In the genomic region with DNA sequence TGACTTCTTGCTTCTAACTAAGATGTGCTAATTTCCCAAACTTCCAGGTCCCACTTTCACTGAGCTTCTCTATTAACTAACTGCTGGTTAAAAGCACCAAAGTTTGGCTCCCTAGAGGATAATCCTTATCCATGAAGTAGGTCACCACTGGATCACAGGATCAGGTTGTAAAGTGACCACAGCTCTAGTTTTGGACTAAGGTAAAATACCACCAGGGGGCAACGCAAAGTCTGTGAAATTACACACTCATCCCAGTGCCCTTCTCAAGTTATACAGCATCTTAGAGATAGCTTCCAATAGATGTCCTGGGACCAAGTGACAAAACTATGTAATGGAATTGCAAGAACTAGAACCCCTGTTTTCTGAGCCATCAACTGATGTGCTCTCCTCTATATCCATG, we compare ENCODE assay signal across 8 cellular contexts.
A peak's percentile ranks its signal among the peaks of the same experiment; 100 is the strongest.
DNase-seq lines count a peak whose midpoint lies in the region; ATAC-seq, FAIRE-seq and TF ChIP-seq lines count a peak whose summit lies in the region.

No MANE protein-coding gene starts in this region.

- H4K20me1 ChIP-seq in H9 (ENCODE audit: control insufficient read depth, insufficient read depth, insufficient read length), result no peaks in the 10 kb centered on the region

- H4K5ac ChIP-seq in H9 (ENCODE audit: insufficient read length, low read depth, low read length), result no peak overlapping the region

- no peak overlapping the region for H2AK5ac ChIP-seq in H9 (ENCODE audit: insufficient read length, low read length)

- no peak for ATAC-seq in CD4-positive, alpha-beta T cell (ENCODE audit: poor library complexity)
- no peak for ATAC-seq in activated naive CD8-positive, alpha-beta T cell treated with anti-CD3 and anti-CD28 coated beads, Interleukin-2, amount 50 U/mL, for 24 hours

- H3T11ph ChIP-seq in H9 (ENCODE audit: low read length), result no peak overlapping the region

- no peak overlapping the region for H3K4me2 ChIP-seq in H9 (ENCODE audit: insufficient read depth, insufficient read length, low read length)

- WGBS in H9 (ENCODE audit: extremely low coverage, insufficient read length, low lambda C conversion rate), result no CpG with 5 or more reads among the region's 1 CpG
- WGBS in adrenal gland, 4 donors, result 85 to 100% (median 95%) methylated on average over 1 of the region's 1 CpG

- no peak overlapping the region for H3K18ac ChIP-seq in H9 (ENCODE audit: insufficient read length, low read depth, low read length)

- POLR2A ChIA-PET in CD4-positive, alpha-beta T cell (lab: Charles Lee), result interaction anchor here (0.5 kb wide), 1 partner anchor 1464 kb away, joined by 3 read pairs; no protein-coding TSS in a partner anchor

- no peaks in the 10 kb centered on the region for H3K27me3 Mint-ChIP-seq in CD4-positive, alpha-beta T cell
- no peaks in the 10 kb centered on the region for H3K27me3 Mint-ChIP-seq in H9 (ENCODE audit: low read depth)
- H3K27me3 Mint-ChIP-seq in activated naive CD8-positive, alpha-beta T cell treated with anti-CD3 and anti-CD28 coated beads, Interleukin-2, amount 50 U/mL, for 24 hours, result no peaks in the 10 kb centered on the region

- H3K27ac ChIP-seq in CD4-positive, alpha-beta T cell (ENCODE audit: low read depth, low read length), result no peak overlapping the region
- H3K27ac ChIP-seq in H9 (ENCODE audit: insufficient read length, low read depth, low read length) (no peak overlapping the region), adrenal gland (no peak overlapping the region)

- H2BK12ac ChIP-seq in H9 (ENCODE audit: insufficient read length, low read depth, low read length), result no peak overlapping the region

- H4K91ac ChIP-seq in H9 (ENCODE audit: insufficient read length, low read depth, low read length), result no peak overlapping the region

- no peaks in the 10 kb centered on the region for H3K79me2 ChIP-seq in H9 (ENCODE audit: insufficient read depth, low read length)

- no peaks in the 10 kb centered on the region for H3K79me1 ChIP-seq in H9 (ENCODE audit: insufficient read depth, low read depth, low read length, poor library complexity, severe bottlenecking)

- no peak overlapping the region for H4K8ac ChIP-seq in H9 (replicated peaks; ENCODE audit: insufficient read length, low read depth, low read length)

- no peak overlapping the region for H3K4ac ChIP-seq in H9 (ENCODE audit: low read depth, low read length)

- peaks cover 62% of the 10 kb centered on the region for H3K36me3 Mint-ChIP-seq in CD4-positive, alpha-beta T cell (ENCODE audit: low read depth)
- peaks cover 6 to 9% (median 7%) of the 10 kb centered on the region in 3 experiments; a peak in 5 of 7 replicates for H3K36me3 Mint-ChIP-seq in H9 (ENCODE audit: insufficient read depth in 1 of 3, low read depth in 3 of 3)
- peaks cover 19% of the 10 kb centered on the region for H3K36me3 Mint-ChIP-seq in activated naive CD8-positive, alpha-beta T cell treated with anti-CD3 and anti-CD28 coated beads, Interleukin-2, amount 50 U/mL, for 24 hours (ENCODE audit: low read depth)

- no peak overlapping the region for H2BK15ac ChIP-seq in H9 (ENCODE audit: low read depth, low read length)

- H3K4me1 ChIP-seq in H9 (ENCODE audit: insufficient read depth, low read length) (no peaks in the 10 kb centered on the region), adrenal gland (replicated peaks in 1 of 2) (no peaks in the 10 kb centered on the region)

- H3K4me3 ChIP-seq in adrenal gland, result no peak overlapping the region

- TF ChIP-seq POLR2A in adrenal gland (IDR thresholded peaks at IDR 0.05) (no peak), GM12891 (IDR thresholded peaks at IDR 0.05; ENCODE audit: low read depth, low read length) (no peak)

- H2BK20ac ChIP-seq in H9 (ENCODE audit: low read depth, low read length, poor library complexity, severe bottlenecking), result no peak overlapping the region

- no peak overlapping the region for H2BK5ac ChIP-seq in H9 (ENCODE audit: insufficient read length, low read length)

- H3K56ac ChIP-seq in H9 (ENCODE audit: insufficient read length, low read depth, low read length), result no peak overlapping the region

- no peaks in the 10 kb centered on the region for H3K27me3 ChIP-seq in CD4-positive, alpha-beta T cell (ENCODE audit: control insufficient read depth, insufficient read depth, low read length)
- no peaks in the 10 kb centered on the region for H3K27me3 ChIP-seq in H9 (ENCODE audit: insufficient read depth, low read length)
- H3K27me3 ChIP-seq in adrenal gland, result no peaks in the 10 kb centered on the region

- no peak overlapping the region for H2BK120ac ChIP-seq in H9 (ENCODE audit: low read depth, low read length, poor library complexity, severe bottlenecking)

- H3K9me3 ChIP-seq in CD4-positive, alpha-beta T cell (ENCODE audit: control insufficient read depth, low read length), result no peaks in the 10 kb centered on the region
- H3K9me3 ChIP-seq in H9 (ENCODE audit: control insufficient read depth, low read depth, low read length) (no peaks in the 10 kb centered on the region), adrenal gland (replicated peaks in 1 of 3) (no peaks in the 10 kb centered on the region)

- no peak overlapping the region for H3K14ac ChIP-seq in H9 (ENCODE audit: insufficient read depth, low read length)

- no peaks in the 10 kb centered on the region for H3K23me2 ChIP-seq in H9 (ENCODE audit: insufficient read length, low read depth, low read length, poor library complexity, severe bottlenecking)

- H3K9ac ChIP-seq in H9 (ENCODE audit: extremely low read depth, insufficient read length, low read length), result no peak overlapping the region

- H3K4me3 Mint-ChIP-seq in CD4-positive, alpha-beta T cell, result no peak overlapping the region
- H3K4me3 Mint-ChIP-seq in H9, result no peak overlapping the region
- no peak overlapping the region for H3K4me3 Mint-ChIP-seq in activated naive CD8-positive, alpha-beta T cell treated with anti-CD3 and anti-CD28 coated beads, Interleukin-2, amount 50 U/mL, for 24 hours

- H3K4me1 Mint-ChIP-seq in CD4-positive, alpha-beta T cell (ENCODE audit: low read depth), result no peaks in the 10 kb centered on the region
- H3K4me1 Mint-ChIP-seq in H9, result peaks cover 3 to 9% of the 10 kb centered on the region in 2 experiments; a peak in 2 of 4 replicates
- peaks cover 15% of the 10 kb centered on the region for H3K4me1 Mint-ChIP-seq in activated naive CD8-positive, alpha-beta T cell treated with anti-CD3 and anti-CD28 coated beads, Interleukin-2, amount 50 U/mL, for 24 hours

- H2AFZ ChIP-seq in H9 (ENCODE audit: low read length), result no peak overlapping the region

- no peaks in the 10 kb centered on the region for H3K9me3 Mint-ChIP-seq in CD4-positive, alpha-beta T cell
- no peaks in the 10 kb centered on the region for H3K9me3 Mint-ChIP-seq in H9
- H3K9me3 Mint-ChIP-seq in activated naive CD8-positive, alpha-beta T cell treated with anti-CD3 and anti-CD28 coated beads, Interleukin-2, amount 50 U/mL, for 24 hours, result peaks cover 5% of the 10 kb centered on the region

- H3K23ac ChIP-seq in H9 (ENCODE audit: insufficient read length, low read depth, low read length), result no peak overlapping the region

- FAIRE-seq in GM12891 (lab: Jason Lieb, UNC), result no peak

- CTCF ChIA-PET in CD4-positive, alpha-beta T cell (lab: Charles Lee), result interaction anchor here (0.9 kb wide), 1 partner anchor 52 kb away, joined by 3 read pairs; no protein-coding TSS in a partner anchor

- intact Hi-C loops in CD4-positive, alpha-beta T cell (cut with DNase I, micrococcal nuclease), result no loop called here
- intact Hi-C loops in adrenal gland (cut with DNase I), result no loop called here

- H3K36me3 ChIP-seq in adrenal gland (replicated peaks in 1 of 2), result no peaks in the 10 kb centered on the region

- no peak overlapping the region for H3K27ac Mint-ChIP-seq in CD4-positive, alpha-beta T cell
- peak overlapping the region in 1 of 3 experiments; percentile 5; a peak in 1 of 7 replicates for H3K27ac Mint-ChIP-seq in H9
- no peak overlapping the region for H3K27ac Mint-ChIP-seq in activated naive CD8-positive, alpha-beta T cell treated with anti-CD3 and anti-CD28 coated beads, Interleukin-2, amount 50 U/mL, for 24 hours

- TF ChIP-seq CTCF in CD4-positive, alpha-beta T cell (IDR thresholded peaks at IDR 0.05), result peak; percentile 30
- peak; percentile 65 for TF ChIP-seq CTCF in H9 (conservative IDR thresholded peaks at IDR 0.05)
- peak in 4 of 6 experiments; percentile 28 to 37 (median 36) for TF ChIP-seq CTCF in adrenal gland (IDR thresholded peaks at IDR 0.05)

- no peak for DNase-seq in CD4-positive, alpha-beta T cell
- DNase-seq in H9 (peak; percentile 33), adrenal gland (peak in 1 of 7 donors; percentile 32), left kidney (ENCODE audit: low read depth, low spot score) (peak; percentile 57), GM12891 (ENCODE audit: insufficient read length, low spot score) (no peak), NCI-H1694 (lab: John Stamatoyannopoulos, UW) (no peak)
- no peak for DNase-seq in activated naive CD8-positive, alpha-beta T cell treated with anti-CD3 and anti-CD28 coated beads, Interleukin-2, amount 50 U/mL, for 24 hours
- no peak for DNase-seq in activated CD8-positive, alpha-beta memory T cell treated with anti-CD3 and anti-CD28 coated beads, Interleukin-2, amount 50 U/mL, for 4 hours

TF ChIP-seq in GM12891, 5 proteins besides CTCF, POLR2A, EP300 and RAD21:
- TF ChIP-seq PAX5 (IDR thresholded peaks at IDR 0.05; ENCODE audit: insufficient read depth, low read length, severe bottlenecking) (no peak), SPI1 (IDR thresholded peaks at IDR 0.05; ENCODE audit: low read depth, low read length) (no peak), POLR2AphosphoS5 (IDR thresholded peaks at IDR 0.05; ENCODE audit: low read depth, low read length) (no peak), TAF1 (IDR thresholded peaks at IDR 0.05; ENCODE audit: low read depth, low read length) (no peak), POU2F2 (IDR thresholded peaks at IDR 0.05; ENCODE audit: low read depth, low read length) (no peak)

Comparison
In these comparisons a context has a peak if more than half of its experiments do, and no peak if none do; other contexts are left out.
1. DNase-seq: peak in H9 (single experiment) and left kidney (single experiment); none in CD4-positive, alpha-beta T cell (0 of 10), activated naive CD8-positive, alpha-beta T cell treated with anti-CD3 and anti-CD28 coated beads, Interleukin-2, amount 50 U/mL, for 24 hours (single experiment), activated CD8-positive, alpha-beta memory T cell treated with anti-CD3 and anti-CD28 coated beads, Interleukin-2, amount 50 U/mL, for 4 hours (single experiment), GM12891 (single experiment) and NCI-H1694 (single experiment).
2. Peak in every context shown above with its lines, with median percentiles within 50 percentile points of each other: CTCF ChIP-seq.